Comparison of ENCODE assay signal across 20 cellular contexts in the genomic region with DNA sequence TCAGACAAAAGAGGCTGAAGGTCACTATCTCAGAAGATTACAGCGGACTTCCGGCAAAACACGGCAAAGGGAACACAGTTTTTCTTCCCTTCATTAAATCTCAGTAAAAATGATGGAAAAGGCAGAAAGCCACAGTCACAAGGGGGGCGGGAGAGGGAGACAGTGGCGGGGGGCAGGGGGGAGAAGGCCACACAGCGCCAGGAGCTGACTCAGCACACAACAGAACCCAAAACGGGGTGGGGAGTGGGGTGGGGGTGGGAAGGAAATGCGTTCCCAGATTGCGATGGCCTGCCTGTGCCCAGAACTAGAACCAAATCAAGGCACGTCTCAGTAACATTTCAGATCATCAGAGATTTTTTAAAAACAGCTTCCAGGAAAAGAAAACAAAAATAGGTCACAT. TPM values are rescaled to one million over a fixed set of nuclear protein-coding genes. Genes with fewer than 3 reads are reported as not detected.
A peak's percentile ranks its signal among the peaks of the same experiment; 100 is the strongest.
DNase-seq lines count a peak whose midpoint lies in the region; ATAC-seq and TF ChIP-seq lines count a peak whose summit lies in the region.
"Had no signal": no experiment of that assay in that cellular context is flagged by ENCODE, and none has a peak within 500 bp of the region (broad histone marks: within the 10 kb centered on the region; RNA-seq: fewer than 3 reads in every experiment).

No MANE protein-coding gene starts in this region.

- no peak overlapping the region for H3K4me3 ChIP-seq in adrenal gland
- H3K4me3 ChIP-seq in gastroesophageal sphincter, result no peak overlapping the region
- H3K4me3 ChIP-seq in transverse colon, result no peak overlapping the region
- no peak overlapping the region for H3K4me3 ChIP-seq in GM23338
- no peak overlapping the region for H3K4me3 ChIP-seq in BE2C (ENCODE audit: low read depth, low read length)
- H3K4me3 ChIP-seq: cardiac muscle cell had no signal

- TF ChIP-seq CTCF in adrenal gland (IDR thresholded peaks at IDR 0.05) (no peak), gastroesophageal sphincter (IDR thresholded peaks at IDR 0.05) (no peak), mesothelial cell of epicardium (IDR thresholded peaks at IDR 0.05; ENCODE audit: unreplicated experiment) (no peak), transverse colon (IDR thresholded peaks at IDR 0.05) (no peak), GM23338 (conservative IDR thresholded peaks at IDR 0.05; ENCODE audit: low read depth in 2 of 2) (no peak), BE2C (IDR thresholded peaks at IDR 0.05; ENCODE audit: low read depth, low read length) (no peak)

- peaks cover 22 to 29% of the 10 kb centered on the region in 2 donors for H3K4me1 ChIP-seq in adrenal gland (replicated peaks in 1 of 2)
- H3K4me1 ChIP-seq in gastroesophageal sphincter, result peaks cover 0 to 7% (median 0%) of the 10 kb centered on the region in 3 donors
- no peaks in the 10 kb centered on the region for H3K4me1 ChIP-seq in transverse colon
- no peaks in the 10 kb centered on the region for H3K4me1 ChIP-seq in GM23338 (ENCODE audit: insufficient read depth)
- H3K4me1 ChIP-seq in BE2C, result no peaks in the 10 kb centered on the region

- TF ChIP-seq EP300 in gastroesophageal sphincter (IDR thresholded peaks at IDR 0.05), result no peak
- TF ChIP-seq EP300 in transverse colon (IDR thresholded peaks at IDR 0.05; ENCODE audit: low read depth), result no peak

- H3K27ac Mint-ChIP-seq in mesothelial cell of epicardium (peak overlapping the region; percentile 76), GM23338 (no peak overlapping the region)
- H3K27ac Mint-ChIP-seq: activated naive CD4-positive, alpha-beta T cell treated with anti-CD3 and anti-CD28 coated beads for 36 hours; natural killer cell; stimulated activated memory B cell treated with anti-CD40 and anti-IgM and Interleukin-4, amounts not matched to agents 10 μg/mL and 1 μg/mL and 100 μg/mL, for 72 hours had no signal

- H3K4me2 ChIP-seq in GM23338, result no peak overlapping the region

- DNase-seq in adrenal gland, result peak; percentile 72 to 87 (median 82)
- no peak for DNase-seq in mesothelial cell of epicardium (ENCODE audit: low spot score in 2 of 2, unreplicated experiment in 2 of 2)
- no peak for DNase-seq in transverse colon
- no peak for DNase-seq in stimulated activated CD4-positive, alpha-beta T cell treated with anti-CD3 and anti-CD28 coated beads, Interleukin-2, amount 100 ng/mL, for 48 hours
- DNase-seq in GM23338 (ENCODE audit: low spot score), result no peak
- DNase-seq in BE2C, result no peak
- DNase-seq: activated CD8-positive, alpha-beta memory T cell treated with anti-CD3 and anti-CD28 coated beads, Interleukin-2, amount 50 U/mL, for 48 hours; activated naive CD4-positive, alpha-beta T cell treated with anti-CD3 and anti-CD28 coated beads for 36 hours; DMS79; glutamatergic neuron; natural killer cell; NCI-H774; T-helper 1 cell had no signal

- 5 to 12% (median 10%) methylated on average over 10 of the region's 10 CpGs for WGBS in adrenal gland, 4 donors
- 18 to 26% methylated on average over 4 to 8 of the region's 10 CpGs for WGBS in gastroesophageal sphincter (ENCODE audit: low coverage in 1 of 2), 2 donors
- 52 to 56% methylated on average over 6 to 10 of the region's 10 CpGs for WGBS in transverse colon (ENCODE audit: low coverage in 1 of 2), 2 donors

- H3K4me3 Mint-ChIP-seq in mesothelial cell of epicardium, result no peak overlapping the region
- no peak overlapping the region for H3K4me3 Mint-ChIP-seq in GM23338
- H3K4me3 Mint-ChIP-seq: activated naive CD4-positive, alpha-beta T cell treated with anti-CD3 and anti-CD28 coated beads for 36 hours; natural killer cell; stimulated activated memory B cell treated with anti-CD40 and anti-IgM and Interleukin-4, amounts not matched to agents 10 μg/mL and 1 μg/mL and 100 μg/mL, for 72 hours had no signal

- no peaks in the 10 kb centered on the region for H3K9me3 Mint-ChIP-seq in mesothelial cell of epicardium
- no peaks in the 10 kb centered on the region for H3K9me3 Mint-ChIP-seq in GM23338
- H3K9me3 Mint-ChIP-seq: activated naive CD4-positive, alpha-beta T cell treated with anti-CD3 and anti-CD28 coated beads for 36 hours; natural killer cell; stimulated activated memory B cell treated with anti-CD40 and anti-IgM and Interleukin-4, amounts not matched to agents 10 μg/mL and 1 μg/mL and 100 μg/mL, for 72 hours had no signal

- H3K27me3 ChIP-seq in adrenal gland, result no peaks in the 10 kb centered on the region
- H3K27me3 ChIP-seq in gastroesophageal sphincter, result peaks cover 78% of the 10 kb centered on the region
- peaks cover 30% of the 10 kb centered on the region for H3K27me3 ChIP-seq in transverse colon
- H3K27me3 ChIP-seq in GM23338 (ENCODE audit: insufficient read depth), result no peaks in the 10 kb centered on the region
- H3K27me3 ChIP-seq in BE2C, result peaks cover 34% of the 10 kb centered on the region
- H3K27me3 ChIP-seq: cardiac muscle cell had no signal

- H3K4me1 Mint-ChIP-seq in mesothelial cell of epicardium (peaks cover 19% of the 10 kb centered on the region), GM23338 (peaks cover 13% of the 10 kb centered on the region; the same call in 2 of the 3 replicates)
- H3K4me1 Mint-ChIP-seq: natural killer cell; stimulated activated memory B cell treated with anti-CD40 and anti-IgM and Interleukin-4, amounts not matched to agents 10 μg/mL and 1 μg/mL and 100 μg/mL, for 72 hours had no signal

- no peaks in the 10 kb centered on the region for H3K9me3 ChIP-seq in adrenal gland (replicated peaks in 1 of 3)
- H3K9me3 ChIP-seq in gastroesophageal sphincter, result no peaks in the 10 kb centered on the region
- no peaks in the 10 kb centered on the region for H3K9me3 ChIP-seq in transverse colon
- H3K9me3 ChIP-seq in BE2C, result no peaks in the 10 kb centered on the region

- TF ChIP-seq POLR2A in adrenal gland (IDR thresholded peaks at IDR 0.05) (peak in 1 of 2 donors; percentile 8), gastroesophageal sphincter (IDR thresholded peaks at IDR 0.05) (no peak), transverse colon (IDR thresholded peaks at IDR 0.05) (no peak)

- H3F3A ChIP-seq in GM23338 (replicated peaks; ENCODE audit: low read depth), result no peaks in the 10 kb centered on the region

- H3K36me3 ChIP-seq in adrenal gland (replicated peaks in 1 of 2) (no peaks in the 10 kb centered on the region), gastroesophageal sphincter (no peaks in the 10 kb centered on the region), transverse colon (no peaks in the 10 kb centered on the region), GM23338 (ENCODE audit: insufficient read depth) (no peaks in the 10 kb centered on the region), BE2C (no peaks in the 10 kb centered on the region)
- H3K36me3 ChIP-seq: cardiac muscle cell had no signal

- ATAC-seq in gastroesophageal sphincter (peak; percentile 55), GM23338 (no peak), HG03439 (IDR thresholded peaks at IDR 0.05; ENCODE audit: unreplicated experiment) (no peak)
- ATAC-seq: activated CD4-positive, CD25-positive, alpha-beta regulatory T cell treated with anti-CD3 and anti-CD28 coated beads, Interleukin-2, amount 50 U/mL, for 24 hours; natural killer cell; stimulated activated memory B cell treated with anti-CD40 and anti-IgM and Interleukin-4, amounts not matched to agents 10 μg/mL and 1 μg/mL and 100 μg/mL, for 72 hours had no signal

- no peaks in the 10 kb centered on the region for H4K20me1 ChIP-seq in GM23338 (replicated peaks; ENCODE audit: insufficient read depth)

- H3K27me3 Mint-ChIP-seq in mesothelial cell of epicardium (ENCODE audit: low read depth) (peaks cover 2% of the 10 kb centered on the region), GM23338 (ENCODE audit: insufficient read depth, low read depth, poor library complexity) (peaks cover 9% of the 10 kb centered on the region)

- H3K36me3 Mint-ChIP-seq in mesothelial cell of epicardium (no peaks in the 10 kb centered on the region), GM23338 (ENCODE audit: low read depth) (no peaks in the 10 kb centered on the region)
- H3K36me3 Mint-ChIP-seq: natural killer cell; stimulated activated memory B cell treated with anti-CD40 and anti-IgM and Interleukin-4, amounts not matched to agents 10 μg/mL and 1 μg/mL and 100 μg/mL, for 72 hours had no signal

- H3K9me2 ChIP-seq in GM23338 (ENCODE audit: insufficient read depth), result no peaks in the 10 kb centered on the region

- H2AFZ ChIP-seq in GM23338, result no peak overlapping the region

- H3K27ac ChIP-seq in adrenal gland, result peak overlapping the region; percentile 40 to 92 (median 86)
- peak overlapping the region in 3 of 4 donors; percentile 51 to 61 (median 51) for H3K27ac ChIP-seq in gastroesophageal sphincter
- peak overlapping the region in 3 of 4 donors; percentile 19 to 51 (median 47) for H3K27ac ChIP-seq in transverse colon
- H3K27ac ChIP-seq in GM23338 (ENCODE audit: low read depth), result no peak overlapping the region
- H3K27ac ChIP-seq: cardiac muscle cell had no signal

- in situ Hi-C loops in transverse colon (cut with MboI; ENCODE audit: low pct_ligation_motif_present in 1 of 4, low pct_unique_long_range_greater_than_20kb in 1 of 4, low sequenced_read_pairs in 3 of 4), result no loop called here

- no peaks in the 10 kb centered on the region for H3K79me2 ChIP-seq in GM23338 (replicated peaks; ENCODE audit: insufficient read depth)

- intact Hi-C loops in adrenal gland (cut with DNase I), result no loop called here
- intact Hi-C loops in transverse colon (cut with DNase I; ENCODE audit: low total_unique reads), result no loop called here

RNA-seq across cellular contexts. Expression of a gene that starts 13.4 kb away (rescaled TPM):
- total RNA-seq in adrenal gland (1 to 10 TPM in 6 of 8 donors, under 1 TPM in 1, not detected in 1; 0.11 to 7.6 (median 2.8) TPM), gastroesophageal sphincter (under 1 TPM in 1 of 4 donors, not detected in 3; 0.12 TPM), mesothelial cell of epicardium (0.16 to 0.42 TPM (median 0.18 TPM) in 3 replicates), transverse colon (not detected)
- polyA plus RNA-seq in adrenal gland (1 to 10 TPM in 2 of 3 donors, under 1 TPM in 1; 0.88 to 6.0 (median 4.0) TPM), GM23338 (2016; fragmentation: Nextera tagmentation; extraction: Ambion mirVana) (0.21 and 0.24 TPM in 2 replicates)
- total RNA-seq in GM23338 (2014; rRNA removed; shearing (Covaris generic)), result 0.16 TPM in 1 of 2 replicates, not detected in the other
- polyA plus RNA-seq in BE2C (2012; ENCODE audit: insufficient read depth, insufficient read length, low read depth), result 0.23 TPM
- total RNA-seq: activated naive CD4-positive, alpha-beta T cell treated with anti-CD3 and anti-CD28 coated beads for 36 hours; IMR-90; natural killer cell had no signal
- polyA plus RNA-seq: IMR-90, keratinocyte had no signal

RNA-seq across cellular contexts. Expression of a gene that starts 28.9 kb away (rescaled TPM):
- total RNA-seq in adrenal gland (1 to 10 TPM in 7 of 8 donors, not detected in 1; 1.2 to 4.4 (median 3.0) TPM), gastroesophageal sphincter (under 1 TPM in 1 of 4 donors, not detected in 3; 0.73 TPM), mesothelial cell of epicardium (0.09 to 0.16 TPM (median 0.14 TPM) in 3 replicates), transverse colon (not detected)
- polyA plus RNA-seq in adrenal gland (1 to 10 TPM in 2 of 3 donors, under 1 TPM in 1; 0.75 to 6.6 (median 5.2) TPM), GM23338 (2016; fragmentation: Nextera tagmentation; extraction: Ambion mirVana) (1.7 and 2.1 TPM in 2 replicates)
- total RNA-seq in GM23338 (2014; rRNA removed; shearing (Covaris generic)), result 2.8 and 5.1 TPM in 2 replicates
- polyA plus RNA-seq in BE2C (2012; ENCODE audit: insufficient read depth, insufficient read length, low read depth), result not detected
- total RNA-seq: activated naive CD4-positive, alpha-beta T cell treated with anti-CD3 and anti-CD28 coated beads for 36 hours; cardiac muscle cell; IMR-90 had no signal
- polyA plus RNA-seq: cardiac muscle cell, IMR-90, keratinocyte had no signal

RNA-seq across cellular contexts. Expression of a gene that starts 60.0 kb away (rescaled TPM):
- 10 to 100 TPM; 20.6 to 39.2 (median 25.4) TPM for total RNA-seq in adrenal gland
- 10 to 100 TPM; 16.3 to 50.5 (median 34.5) TPM for polyA plus RNA-seq in adrenal gland
- 1 to 10 TPM; 2.4 to 3.8 (median 2.9) TPM for total RNA-seq in gastroesophageal sphincter
- total RNA-seq in mesothelial cell of epicardium, result 53.0 to 55.5 TPM (median 54.5 TPM) in 3 replicates
- total RNA-seq in transverse colon, result 10 to 100 TPM; 48.6 to 96.7 (median 54.4) TPM
- 36.9 and 42.3 TPM in 2 replicates for total RNA-seq in GM23338 (2014; rRNA removed; shearing (Covaris generic))
- 22.5 and 26.2 TPM in 2 replicates for polyA plus RNA-seq in GM23338 (2016; fragmentation: Nextera tagmentation; extraction: Ambion mirVana)
- polyA plus RNA-seq in BE2C (2012; ENCODE audit: insufficient read depth, insufficient read length, low read depth), result 22.6 TPM

Comparison
In these comparisons a context has a peak if more than half of its experiments do, and no peak if none do; other contexts are left out.
1. DNase-seq: peak in adrenal gland (7 of 7); none in mesothelial cell of epicardium (0 of 2), transverse colon (single experiment), stimulated activated CD4-positive, alpha-beta T cell treated with anti-CD3 and anti-CD28 coated beads, Interleukin-2, amount 100 ng/mL, for 48 hours (0 of 2), GM23338 (single experiment) and BE2C (single experiment).